ENCODE assay signal across 9 cellular contexts in genomic region chr1:115398745-115399144, GRCh38.
"Had no signal": no experiment of that assay in that cellular context is flagged by ENCODE, and none has a peak within 500 bp of the region (broad histone marks: within the 10 kb centered on the region; RNA-seq: fewer than 3 reads in every experiment).

No MANE protein-coding gene starts in this region.

- H3K4me3 ChIP-seq: GM23248, HAP-1, K562 had no signal

- H3K36me3 ChIP-seq: HAP-1 had no signal

- H3K9me3 ChIP-seq: HAP-1 had no signal

- DNase-seq: GM23248, GOT3, H7, HFFc6, IMR-90 had no signal

- ATAC-seq: HCT116, K562 had no signal

- H3K27ac ChIP-seq: GM23248 had no signal

- FAIRE-seq: HTR-8/SVneo, K562 had no signal
